In genomic region chr9:99660191-99660636, GRCh38 we compare ENCODE assay signal across 9 cellular contexts.
DNase-seq lines count a peak whose midpoint lies in the region; ATAC-seq, FAIRE-seq and TF ChIP-seq lines count a peak whose summit lies in the region.
"Had no signal": no experiment of that assay in that cellular context is flagged by ENCODE, and none has a peak within 500 bp of the region (broad histone marks: within the 10 kb centered on the region; RNA-seq: fewer than 3 reads in every experiment).

No MANE protein-coding gene starts in this region.

- peaks cover 28% of the 10 kb centered on the region for H3K27me3 Mint-ChIP-seq in CD4-positive, CD25-positive, alpha-beta regulatory T cell

- ATAC-seq in CD4-positive, CD25-positive, alpha-beta regulatory T cell (ENCODE audit: low read depth in 2 of 2) = peak; percentile 40 to 42
- ATAC-seq in GM19372 (IDR thresholded peaks at IDR 0.05; ENCODE audit: low read depth, unreplicated experiment) (peak; percentile 85), HG03135 (IDR thresholded peaks at IDR 0.05; ENCODE audit: unreplicated experiment) (peak; percentile 87), GM12878 (peak; percentile 97)

- intact Hi-C loops in GM12878 (cut with micrococcal nuclease; ENCODE audit: unreplicated experiment) = loop anchor here (10.0 kb wide), 1 partner anchor 475 kb away; no protein-coding TSS in a partner anchor
- intact Hi-C loops in ascending aorta (cut with DNase I) = no loop called here
- intact Hi-C loops in breast epithelium (cut with DNase I; ENCODE audit: low total_unique reads) = no loop called here

- peak; percentile 85 for FAIRE-seq in GM12878 (lab: Jason Lieb, UNC)

- CTCF ChIA-PET in GM12878 (lab: Yijun Ruan, JAX) = no interaction called here

- TF ChIP-seq EP300 in GM12878 (IDR thresholded peaks at IDR 0.05; ENCODE audit: borderline replicate concordance in 1 of 2, control insufficient read depth in 1 of 2, low read depth in 2 of 2, low read length in 2 of 2) = peak; percentile 98 to 99; a peak in 3 of 4 replicates

- no peak for DNase-seq in CD4-positive, CD25-positive, alpha-beta regulatory T cell
- DNase-seq in GM12878 (ENCODE audit: low read depth, low spot score) = peak; percentile 78
- no peak for DNase-seq in NCI-H2196 treated with DMSO at 0.1 percent for 48 hours (lab: John Stamatoyannopoulos, UW; ENCODE audit: unreplicated experiment)
- DNase-seq in ascending aorta (ENCODE audit: low spot score in 2 of 2) = no peak
- no peak for DNase-seq in HCEC 1CT
- no peak for DNase-seq in breast epithelium (ENCODE audit: low spot score in 2 of 2)
- DNase-seq: MG63 had no signal

- H2AFZ ChIP-seq in GM12878 (ENCODE audit: control insufficient read depth, low read depth, low read length) = no peak overlapping the region; the same call in 1 of the 2 replicates

- no peak overlapping the region for H3K27ac Mint-ChIP-seq in CD4-positive, CD25-positive, alpha-beta regulatory T cell

- peak overlapping the region; percentile 31; the same call in 1 of the 2 replicates for H3K4me2 ChIP-seq in GM12878 (ENCODE audit: control insufficient read depth, insufficient read depth)

- RAD21 ChIA-PET in GM12878 (lab: Charles Lee; ENCODE audit: unreplicated experiment) = interaction anchor here (2.0 kb wide), 1 partner anchor 60 kb away, joined by 8 read pairs; no protein-coding TSS in a partner anchor

- no peaks in the 10 kb centered on the region for H3K36me3 ChIP-seq in CD4-positive, CD25-positive, alpha-beta regulatory T cell (ENCODE audit: control insufficient read depth, insufficient read depth, low read length)
- H3K36me3 ChIP-seq in GM12878 (ENCODE audit: control insufficient read depth in 2 of 2, insufficient read depth in 2 of 2, low read length in 1 of 2) = no peaks in the 10 kb centered on the region
- no peaks in the 10 kb centered on the region for H3K36me3 ChIP-seq in ascending aorta
- no peaks in the 10 kb centered on the region for H3K36me3 ChIP-seq in breast epithelium
- H3K36me3 ChIP-seq: MG63 had no signal

- BruUV-seq in GM12878 (replicated peaks; lab: Mats Ljungman, UMichigan) = no TSS peak

- TF ChIP-seq CTCF in GM12878 (IDR thresholded peaks at IDR 0.05 in 2 of 3, conservative IDR thresholded peaks at IDR 0.05 in 1 of 3; ENCODE audit: control insufficient read depth in 2 of 3, extremely low read depth in 1 of 3, insufficient read depth in 1 of 3, low read depth in 3 of 3, low read length in 3 of 3) = no peak
- TF ChIP-seq CTCF in ascending aorta (IDR thresholded peaks at IDR 0.05) = no peak
- no peak for TF ChIP-seq CTCF in breast epithelium (IDR thresholded peaks at IDR 0.05)

- 16% methylated on average over 4 of the region's 4 CpGs for WGBS in GM12878 (ENCODE audit: insufficient coverage, insufficient replicate concordance, low lambda C conversion rate, missing lambda C conversion rate)

- H3K27me3 ChIP-seq in CD4-positive, CD25-positive, alpha-beta regulatory T cell (ENCODE audit: control insufficient read depth, insufficient read depth, low read length) = peaks cover 7% of the 10 kb centered on the region
- H3K27me3 ChIP-seq in GM12878 (replicated peaks in 1 of 2; ENCODE audit: control insufficient read depth in 2 of 2, insufficient read depth in 2 of 2, low read length in 1 of 2) (no peaks in the 10 kb centered on the region), ascending aorta (no peaks in the 10 kb centered on the region), breast epithelium (no peaks in the 10 kb centered on the region)
- H3K27me3 ChIP-seq: MG63 had no signal

- no peak for TF ChIP-seq RAD21 in GM12878 (IDR thresholded peaks at IDR 0.05; ENCODE audit: insufficient read depth, low read depth, low read length)

- POLR2A ChIA-PET in GM12878 (lab: Charles Lee) = no interaction called here

- no peaks in the 10 kb centered on the region for H3K36me3 Mint-ChIP-seq in CD4-positive, CD25-positive, alpha-beta regulatory T cell

- H3K79me2 ChIP-seq in GM12878 (ENCODE audit: control insufficient read depth, insufficient read depth, low read length) = no peaks in the 10 kb centered on the region

- H3K9me3 Mint-ChIP-seq in CD4-positive, CD25-positive, alpha-beta regulatory T cell = peaks cover 0 to 3% (median 0%) of the 10 kb centered on the region in 7 donors

- no peak overlapping the region for H3K27ac ChIP-seq in CD4-positive, CD25-positive, alpha-beta regulatory T cell (ENCODE audit: insufficient read depth, low read length, poor library complexity, severe bottlenecking)
- H3K27ac ChIP-seq in GM12878 (ENCODE audit: control insufficient read depth, insufficient read depth) (no peak overlapping the region), ascending aorta (no peak overlapping the region), breast epithelium (no peak overlapping the region)

- no peak overlapping the region for H3K4me3 Mint-ChIP-seq in CD4-positive, CD25-positive, alpha-beta regulatory T cell

- SMC1A ChIA-PET in GM12878 (lab: Charles Lee; ENCODE audit: uncharacterized antibody, unreplicated experiment) = interaction anchor here (1.2 to 1.6 kb wide), 5 partner anchors 9 to 145 kb away, joined by 3 to 7 read pairs (median 4); no protein-coding TSS in a partner anchor

- no peaks in the 10 kb centered on the region for H3K9me3 ChIP-seq in CD4-positive, CD25-positive, alpha-beta regulatory T cell (ENCODE audit: control insufficient read depth in 2 of 2, low read length in 2 of 2)
- H3K9me3 ChIP-seq in GM12878 (replicated peaks; ENCODE audit: control insufficient read depth, insufficient read depth, low read length) (no peaks in the 10 kb centered on the region), ascending aorta (no peaks in the 10 kb centered on the region), breast epithelium (no peaks in the 10 kb centered on the region)
- H3K9me3 ChIP-seq: MG63 had no signal

- TF ChIP-seq POLR2A in GM12878 (IDR thresholded peaks at IDR 0.05; ENCODE audit: low read depth, low read length) = 0 out of 2 replicates have a peak, but pooled peaks have one; percentile 21
- no peak for TF ChIP-seq POLR2A in breast epithelium (IDR thresholded peaks at IDR 0.05)

- H3K4me1 Mint-ChIP-seq in CD4-positive, CD25-positive, alpha-beta regulatory T cell = no peaks in the 10 kb centered on the region

- in situ Hi-C loops in GM12878 (cut with MboI) = no loop called here

- no peaks in the 10 kb centered on the region for H4K20me1 ChIP-seq in GM12878 (ENCODE audit: control insufficient read depth, insufficient read depth)

- no peak overlapping the region for H3K9ac ChIP-seq in GM12878 (ENCODE audit: control insufficient read depth, insufficient read depth, low read length)

- H3K4me3 ChIP-seq in CD4-positive, CD25-positive, alpha-beta regulatory T cell (ENCODE audit: low read depth, low read length) = no peak overlapping the region
- H3K4me3 ChIP-seq in GM12878 (no peak overlapping the region), ascending aorta (no peak overlapping the region), breast epithelium (no peak overlapping the region)
- H3K4me3 ChIP-seq: MG63 had no signal

- H3K4me1 ChIP-seq in CD4-positive, CD25-positive, alpha-beta regulatory T cell (ENCODE audit: control insufficient read depth, insufficient read depth, low read length, poor library complexity, severe bottlenecking) = no peaks in the 10 kb centered on the region
- H3K4me1 ChIP-seq in GM12878 (ENCODE audit: control insufficient read depth, insufficient read depth, low read length) = peaks cover 14% of the 10 kb centered on the region
- H3K4me1 ChIP-seq in ascending aorta = no peaks in the 10 kb centered on the region
- no peaks in the 10 kb centered on the region for H3K4me1 ChIP-seq in breast epithelium

TF ChIP-seq in GM12878, 131 proteins besides CTCF, POLR2A, EP300 and RAD21 (continues in another document):
- peak; percentile 96 for TF ChIP-seq RAD51 (IDR thresholded peaks at IDR 0.05)
- peak; percentile 81 for TF ChIP-seq E2F8 (IDR thresholded peaks at IDR 0.05; ENCODE audit: low read depth, partially characterized antibody)
- TF ChIP-seq TCF7 (IDR thresholded peaks at IDR 0.05; ENCODE audit: borderline replicate concordance) = peak; percentile 84
- no peak for TF ChIP-seq NFYA (IDR thresholded peaks at IDR 0.05; ENCODE audit: borderline replicate concordance, low read depth, low read length)
- no peak for TF ChIP-seq SREBF1 (IDR thresholded peaks at IDR 0.05; ENCODE audit: low read length)
- TF ChIP-seq BRCA1 (IDR thresholded peaks at IDR 0.05; ENCODE audit: low read depth, low read length) = no peak
- TF ChIP-seq CHD4 (IDR thresholded peaks at IDR 0.05) = no peak
- peak in 1 of 2 experiments; percentile 97; a peak in 2 of 4 replicates for TF ChIP-seq ETV6 (conservative IDR thresholded peaks at IDR 0.05 in 1 of 2, IDR thresholded peaks at IDR 0.05 in 1 of 2; ENCODE audit: borderline replicate concordance in 1 of 2, low read depth in 1 of 2)

Comparison
In these comparisons a context has a peak if more than half of its experiments do, and no peak if none do; other contexts are left out.
1. ATAC-seq: peak in every context shown above with its lines; median percentile 97 in GM12878; 87 in HG03135; 85 in GM19372; 41 in CD4-positive, CD25-positive, alpha-beta regulatory T cell.